8 cellular contexts compared by ENCODE assay signal in the genomic region with DNA sequence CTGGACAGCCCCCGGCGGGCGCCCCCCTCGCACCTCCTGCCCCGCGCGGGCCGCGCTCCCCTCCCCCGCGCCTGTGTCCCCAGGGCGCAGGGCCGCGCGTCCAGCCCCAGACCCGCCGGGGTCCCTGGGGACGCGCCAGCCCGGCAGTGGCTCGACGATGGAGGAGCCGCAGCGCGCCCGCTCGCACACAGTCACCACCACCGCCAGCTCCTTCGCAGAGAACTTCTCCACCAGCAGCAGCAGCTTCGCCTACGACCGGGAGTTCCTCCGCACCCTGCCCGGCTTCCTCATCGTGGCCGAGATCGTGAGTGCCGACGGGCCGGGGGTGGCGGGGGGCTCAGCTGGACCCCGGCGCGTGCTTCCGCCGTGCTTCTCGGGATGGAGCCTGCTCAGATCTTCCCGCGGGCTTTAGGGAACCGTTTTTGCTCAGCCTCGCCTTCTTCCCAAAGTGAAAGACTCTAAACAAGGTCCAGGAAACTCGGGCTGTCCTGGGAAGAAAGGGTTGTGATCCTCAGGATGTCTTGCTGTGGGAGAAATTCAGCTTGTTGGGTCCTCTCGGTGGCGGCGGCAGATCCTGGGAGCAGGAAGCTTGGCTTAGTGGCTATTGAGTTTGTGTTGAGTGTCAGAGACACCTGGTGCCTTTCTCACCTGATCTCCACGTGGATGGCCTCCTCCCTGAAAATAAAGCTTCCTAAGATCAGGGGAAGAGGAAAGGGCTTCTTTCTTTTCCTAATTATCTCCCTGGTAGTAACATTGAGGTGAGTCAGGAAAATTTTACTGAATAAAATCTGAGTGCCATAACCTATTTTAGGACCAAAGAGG. TPM values are rescaled to one million over a fixed set of nuclear protein-coding genes. Genes with fewer than 3 reads are reported as not detected.
DNase-seq lines count a peak whose midpoint lies in the region; ATAC-seq and TF ChIP-seq lines count a peak whose summit lies in the region.

No MANE protein-coding gene starts in this region.

- H3K27me3 ChIP-seq in HCT116 (ENCODE audit: insufficient read depth, low read length) (peaks cover 3% of the 10 kb centered on the region; the same call in 1 of the 2 replicates), gastroesophageal sphincter (peaks cover 50% of the 10 kb centered on the region), osteoblast (ENCODE audit: insufficient read depth, low read length) (peaks cover 19% of the 10 kb centered on the region)

- WGBS in gastroesophageal sphincter (ENCODE audit: low coverage in 1 of 2), 2 donors = 10% methylated on average over 2 of the region's 56 CpGs

- H3K9me2 ChIP-seq in HCT116 (ENCODE audit: insufficient read depth) = no peaks in the 10 kb centered on the region

- H3K9me3 ChIP-seq in HCT116 (ENCODE audit: control insufficient read depth in 1 of 2, insufficient read depth in 1 of 2, low read depth in 1 of 2, low read length in 2 of 2) = no peaks in the 10 kb centered on the region
- H3K9me3 ChIP-seq in gastroesophageal sphincter = peaks cover 0 to 7% (median 0%) of the 10 kb centered on the region in 3 donors
- H3K9me3 ChIP-seq in osteoblast (ENCODE audit: low read depth, low read length) = peaks cover 4% of the 10 kb centered on the region

- TF ChIP-seq RAD21 in HCT116 (IDR thresholded peaks at IDR 0.05; ENCODE audit: low read depth) = no peak; the same call in 1 of the 2 replicates

- peak; percentile 14 for ATAC-seq in HCT116
- peak; percentile 47 for ATAC-seq in gastroesophageal sphincter

- H3K79me2 ChIP-seq in HCT116 (ENCODE audit: insufficient read depth, low read length) = peaks cover 49% of the 10 kb centered on the region
- no peaks in the 10 kb centered on the region for H3K79me2 ChIP-seq in osteoblast (ENCODE audit: insufficient read depth, low read length)

- POLR2A ChIA-PET in HCT116 (lab: Charles Lee) = interaction anchor here (0.6 kb wide), 2 partner anchors 40 to 58 kb away, joined by 3 to 5 read pairs; no protein-coding TSS in a partner anchor

- DNase-seq in Daoy (ENCODE audit: low read depth) (peak; percentile 33), HCT116 (ENCODE audit: low read depth, low spot score) (no peak), NOMO-1 treated with dmso at 0.1 percent for 144 hours (lab: John Stamatoyannopoulos, UW; ENCODE audit: unreplicated experiment) (peak; percentile 44), osteoblast (ENCODE audit: insufficient read length, low spot score, missing footprints) (peak; percentile 90), COLO829 (ENCODE audit: low spot score) (no peak), SHP77 (lab: John Stamatoyannopoulos, UW) (no peak)
- DNase-seq in activated effector memory CD4-positive, alpha-beta T cell treated with Interleukin-2 at 50 U/mL for 16 hours = peak; percentile 34

- intact Hi-C loops in HCT116 (cut with micrococcal nuclease) = loop anchor here (2.0 kb wide), 1 partner anchor 62 kb away; no protein-coding TSS in a partner anchor

- H3K4me1 ChIP-seq in HCT116 (ENCODE audit: control insufficient read depth in 1 of 2, insufficient read depth in 2 of 2, low read length in 2 of 2) (peaks cover 20 to 35% of the 10 kb centered on the region in 2 experiments), gastroesophageal sphincter (peaks cover 0 to 24% (median 3%) of the 10 kb centered on the region in 3 donors), osteoblast (ENCODE audit: insufficient read depth, low read length) (no peaks in the 10 kb centered on the region)

- CTCF ChIA-PET in HCT116 (lab: Charles Lee) = interaction anchor here (0.6 to 1.5 kb wide), 4 partner anchors 10 to 141 kb away, joined by 4 to 10 read pairs (median 4); no protein-coding TSS in a partner anchor

- H3K4me2 ChIP-seq in HCT116 (ENCODE audit: low read length) (peak overlapping the region; percentile 80), osteoblast (ENCODE audit: insufficient read depth, low read length) (peak overlapping the region; percentile 80)

- H3K36me3 ChIP-seq in HCT116 (ENCODE audit: control insufficient read depth in 1 of 2, insufficient read depth in 2 of 2, low read length in 2 of 2) (peaks cover 3 to 9% of the 10 kb centered on the region in 2 experiments; a peak in 2 of 4 replicates), gastroesophageal sphincter (no peaks in the 10 kb centered on the region), osteoblast (ENCODE audit: insufficient read depth, low read length) (no peaks in the 10 kb centered on the region)

- TF ChIP-seq POLR2A in HCT116 (IDR thresholded peaks at IDR 0.05; ENCODE audit: borderline replicate concordance, extremely low read depth, insufficient read depth, insufficient read length) (no peak), gastroesophageal sphincter (IDR thresholded peaks at IDR 0.05) (no peak)

- peak overlapping the region; percentile 76 for H3K27ac ChIP-seq in HCT116 (ENCODE audit: low read depth, low read length)
- peak overlapping the region in 3 of 4 donors; percentile 59 to 70 (median 68) for H3K27ac ChIP-seq in gastroesophageal sphincter
- no peak overlapping the region for H3K27ac ChIP-seq in osteoblast (ENCODE audit: low read depth, low read length)

- H2AFZ ChIP-seq in HCT116 (ENCODE audit: low read depth, low read length, poor library complexity, severe bottlenecking) (no peak overlapping the region), osteoblast (ENCODE audit: low read length) (peak overlapping the region; percentile 84)

- peak overlapping the region; percentile 81 for H3K9ac ChIP-seq in HCT116 (ENCODE audit: low read length)

- no TSS peak for BruUV-seq in HCT116 (replicated peaks; lab: Mats Ljungman, UMichigan)

- H3K4me3 ChIP-seq in HCT116 (replicated peaks in 1 of 2; ENCODE audit: low read depth in 1 of 2, low read length in 2 of 2) (peak overlapping the region; percentile 70 to 88), gastroesophageal sphincter (peak overlapping the region; percentile 43 to 80), osteoblast (ENCODE audit: insufficient read depth, low read length) (peak overlapping the region; percentile 82)

- peaks cover 4% of the 10 kb centered on the region; the same call in 1 of the 2 replicates for H4K20me1 ChIP-seq in HCT116 (ENCODE audit: insufficient read depth)
- no peaks in the 10 kb centered on the region for H4K20me1 ChIP-seq in osteoblast (ENCODE audit: insufficient read depth, low read length)

- RAD21 ChIA-PET in HCT116 (lab: Charles Lee; ENCODE audit: low non-redundant PET in 1 of 2, low total read pairs in 2 of 2, uncharacterized antibody in 2 of 2, unreplicated experiment in 2 of 2) = no interaction called here

- no peak for TF ChIP-seq EP300 in gastroesophageal sphincter (IDR thresholded peaks at IDR 0.05)

- TF ChIP-seq CTCF in HCT116 (IDR thresholded peaks at IDR 0.05 in 2 of 3, conservative IDR thresholded peaks at IDR 0.05 in 1 of 3; ENCODE audit: borderline replicate concordance in 1 of 3, insufficient read depth in 1 of 3, low read depth in 2 of 3, low read length in 2 of 3) = no peak
- no peak for TF ChIP-seq CTCF in gastroesophageal sphincter (IDR thresholded peaks at IDR 0.05)
- TF ChIP-seq CTCF in osteoblast (IDR thresholded peaks at IDR 0.05; ENCODE audit: extremely low read depth, low read depth, low read length) = no peak

TF ChIP-seq in HCT116, 20 proteins besides CTCF, POLR2A, EP300 and RAD21 (continues in another document):
- TF ChIP-seq YY1 (IDR thresholded peaks at IDR 0.05; ENCODE audit: extremely low read depth, insufficient replicate concordance, low read depth, low read length) (no peak), JUND (IDR thresholded peaks at IDR 0.05) (no peak), EZH2 (IDR thresholded peaks at IDR 0.05) (no peak), EGR1 (IDR thresholded peaks at IDR 0.05; ENCODE audit: low read depth) (no peak), EZH2phosphoT487 (IDR thresholded peaks at IDR 0.05; ENCODE audit: borderline replicate concordance) (no peak), ZNF274 (IDR thresholded peaks at IDR 0.05; ENCODE audit: low read depth, low read length) (no peak), CBX3 (IDR thresholded peaks at IDR 0.05; ENCODE audit: low read depth) (peak; percentile 20; the same call in 1 of the 2 replicates), SP1 (IDR thresholded peaks at IDR 0.05; ENCODE audit: low read depth) (no peak), FOSL1 (IDR thresholded peaks at IDR 0.05; ENCODE audit: low read depth) (no peak), ZFX (IDR thresholded peaks at IDR 0.05) (peak; percentile 69), CEBPB (IDR thresholded peaks at IDR 0.05; ENCODE audit: low read depth) (no peak), TCF7L2 (IDR thresholded peaks at IDR 0.05; ENCODE audit: borderline replicate concordance, extremely low read depth, insufficient read depth, insufficient read length) (no peak)
- TF ChIP-seq, protein P1, sequence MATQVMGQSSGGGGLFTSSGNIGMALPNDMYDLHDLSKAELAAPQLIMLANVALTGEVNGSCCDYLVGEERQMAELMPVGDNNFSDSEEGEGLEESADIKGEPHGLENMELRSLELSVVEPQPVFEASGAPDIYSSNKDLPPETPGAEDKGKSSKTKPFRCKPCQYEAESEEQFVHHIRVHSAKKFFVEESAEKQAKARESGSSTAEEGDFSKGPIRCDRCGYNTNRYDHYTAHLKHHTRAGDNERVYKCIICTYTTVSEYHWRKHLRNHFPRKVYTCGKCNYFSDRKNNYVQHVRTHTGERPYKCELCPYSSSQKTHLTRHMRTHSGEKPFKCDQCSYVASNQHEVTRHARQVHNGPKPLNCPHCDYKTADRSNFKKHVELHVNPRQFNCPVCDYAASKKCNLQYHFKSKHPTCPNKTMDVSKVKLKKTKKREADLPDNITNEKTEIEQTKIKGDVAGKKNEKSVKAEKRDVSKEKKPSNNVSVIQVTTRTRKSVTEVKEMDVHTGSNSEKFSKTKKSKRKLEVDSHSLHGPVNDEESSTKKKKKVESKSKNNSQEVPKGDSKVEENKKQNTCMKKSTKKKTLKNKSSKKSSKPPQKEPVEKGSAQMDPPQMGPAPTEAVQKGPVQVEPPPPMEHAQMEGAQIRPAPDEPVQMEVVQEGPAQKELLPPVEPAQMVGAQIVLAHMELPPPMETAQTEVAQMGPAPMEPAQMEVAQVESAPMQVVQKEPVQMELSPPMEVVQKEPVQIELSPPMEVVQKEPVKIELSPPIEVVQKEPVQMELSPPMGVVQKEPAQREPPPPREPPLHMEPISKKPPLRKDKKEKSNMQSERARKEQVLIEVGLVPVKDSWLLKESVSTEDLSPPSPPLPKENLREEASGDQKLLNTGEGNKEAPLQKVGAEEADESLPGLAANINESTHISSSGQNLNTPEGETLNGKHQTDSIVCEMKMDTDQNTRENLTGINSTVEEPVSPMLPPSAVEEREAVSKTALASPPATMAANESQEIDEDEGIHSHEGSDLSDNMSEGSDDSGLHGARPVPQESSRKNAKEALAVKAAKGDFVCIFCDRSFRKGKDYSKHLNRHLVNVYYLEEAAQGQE (IDR thresholded peaks at IDR 0.05; ENCODE audit: low read depth) = no peak
- TF ChIP-seq, protein P2, sequence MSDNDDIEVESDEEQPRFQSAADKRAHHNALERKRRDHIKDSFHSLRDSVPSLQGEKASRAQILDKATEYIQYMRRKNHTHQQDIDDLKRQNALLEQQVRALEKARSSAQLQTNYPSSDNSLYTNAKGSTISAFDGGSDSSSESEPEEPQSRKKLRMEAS (IDR thresholded peaks at IDR 0.05) = peak; percentile 92

RNA-seq across cellular contexts. Expression of a gene that starts 0.5 kb away (rescaled TPM):
- total RNA-seq in Daoy (2014; rRNA removed; shearing (Covaris generic)) = 1.1 and 3.7 TPM in 2 replicates
- 19.4 TPM for total RNA-seq in HCT116 (2021; ENCODE audit: unreplicated experiment)
- 14.5 and 17.1 TPM in 2 replicates for polyA plus RNA-seq in HCT116 (2012)
- total RNA-seq in gastroesophageal sphincter = 1 to 10 TPM; 1.2 to 3.1 (median 1.6) TPM
- 1.4 and 4.4 TPM in 2 replicates for total RNA-seq in osteoblast

Comparison
In these comparisons a context has a peak if more than half of its experiments do, and no peak if none do; other contexts are left out.
1. DNase-seq: peak in Daoy (single experiment), NOMO-1 treated with dmso at 0.1 percent for 144 hours (single experiment), activated effector memory CD4-positive, alpha-beta T cell treated with Interleukin-2 at 50 U/mL for 16 hours (single experiment) and osteoblast (single experiment); none in HCT116 (single experiment), COLO829 (single experiment) and SHP77 (0 of 2).
2. Peak in every context shown above with its lines, with median percentiles within 50 percentile points of each other: H3K4me3 ChIP-seq.